In genomic region chr11:126362879-126363655, GRCh38 we compare ENCODE assay signal across 18 cellular contexts. TPM values are rescaled to one million over a fixed set of nuclear protein-coding genes. Genes with fewer than 3 reads are reported as not detected.
DNase-seq lines count a peak whose midpoint lies in the region; ATAC-seq and TF ChIP-seq lines count a peak whose summit lies in the region.
"Had no signal": no experiment of that assay in that cellular context is flagged by ENCODE, and none has a peak within 500 bp of the region (broad histone marks: within the 10 kb centered on the region; RNA-seq: fewer than 3 reads in every experiment).

No MANE protein-coding gene starts in this region.

- peak overlapping the region; percentile 68 for H3K18ac ChIP-seq in neuronal stem cell (ENCODE audit: low read length)

- H3K4me2 ChIP-seq in neuronal stem cell (ENCODE audit: insufficient read depth, low read length, poor library complexity, severe bottlenecking) = no peak overlapping the region
- H3K4me2 ChIP-seq: A549 had no signal

- TF ChIP-seq CTCF in dorsolateral prefrontal cortex (IDR thresholded peaks at IDR 0.05 in 54 of 56, conservative IDR thresholded peaks at IDR 0.05 in 2 of 56; ENCODE audit: low read depth in 1 of 56, partially characterized antibody in 56 of 56) (no peak), upper lobe of right lung (IDR thresholded peaks at IDR 0.05) (no peak)

- H2BK12ac ChIP-seq in neuronal stem cell (ENCODE audit: low read length) = no peak overlapping the region

- peak overlapping the region; percentile 70 for H2BK15ac ChIP-seq in neuronal stem cell (ENCODE audit: low read length)

- no peak overlapping the region for H3K4me3 Mint-ChIP-seq in activated naive CD8-positive, alpha-beta T cell treated with anti-CD3 and anti-CD28 coated beads, Interleukin-2, amount 10 ng/mL, durations not matched to agents 7 days and 5 days
- no peak overlapping the region for H3K4me3 Mint-ChIP-seq in activated naive CD8-positive, alpha-beta T cell treated with anti-CD3 and anti-CD28 coated beads, Interleukin-2, amount 50 U/mL, for 24 hours
- H3K4me3 Mint-ChIP-seq: CD4-positive, CD25-positive, alpha-beta regulatory T cell; IgD-negative memory B cell had no signal

- peak overlapping the region; percentile 77 for H2BK5ac ChIP-seq in neuronal stem cell (ENCODE audit: low read length)

- peak overlapping the region; percentile 31 for H3K14ac ChIP-seq in neuronal stem cell (ENCODE audit: low read length)

- peaks cover 4% of the 10 kb centered on the region for H3K79me1 ChIP-seq in neuronal stem cell (ENCODE audit: low read depth, low read length)

- H3K36me3 Mint-ChIP-seq in activated naive CD8-positive, alpha-beta T cell treated with anti-CD3 and anti-CD28 coated beads, Interleukin-2, amount 10 ng/mL, durations not matched to agents 7 days and 5 days = no peaks in the 10 kb centered on the region
- H3K36me3 Mint-ChIP-seq in activated naive CD8-positive, alpha-beta T cell treated with anti-CD3 and anti-CD28 coated beads, Interleukin-2, amount 50 U/mL, for 24 hours (ENCODE audit: low read depth) = no peaks in the 10 kb centered on the region
- H3K36me3 Mint-ChIP-seq: CD4-positive, CD25-positive, alpha-beta regulatory T cell had no signal

- H3K9me3 ChIP-seq in neuronal stem cell (replicated peaks in 1 of 2; ENCODE audit: control insufficient read depth in 2 of 2, insufficient read depth in 1 of 2, low read depth in 1 of 2, low read length in 2 of 2) (no peaks in the 10 kb centered on the region), upper lobe of right lung (no peaks in the 10 kb centered on the region)
- H3K9me3 ChIP-seq: A549, SJSA1, transverse colon had no signal

- H3K27me3 ChIP-seq in dorsolateral prefrontal cortex = no peaks in the 10 kb centered on the region
- no peaks in the 10 kb centered on the region for H3K27me3 ChIP-seq in neuronal stem cell (ENCODE audit: control insufficient read depth in 3 of 3, insufficient read depth in 3 of 3, low read depth in 1 of 3, low read length in 3 of 3)
- no peaks in the 10 kb centered on the region for H3K27me3 ChIP-seq in upper lobe of right lung
- H3K27me3 ChIP-seq: SJSA1 had no signal

- H3K36me3 ChIP-seq in neuronal stem cell (replicated peaks in 1 of 2; ENCODE audit: control insufficient read depth in 2 of 2, insufficient read depth in 2 of 2, low read length in 2 of 2) (no peaks in the 10 kb centered on the region), upper lobe of right lung (no peaks in the 10 kb centered on the region)
- H3K36me3 ChIP-seq: SJSA1, transverse colon had no signal

- POLR2A ChIA-PET in activated naive CD8-positive, alpha-beta T cell treated with anti-CD3 and anti-CD28 coated beads, Interleukin-2, amount 10 ng/mL, durations not matched to agents 7 days and 5 days (lab: Charles Lee) = no interaction called here

- H2BK120ac ChIP-seq in neuronal stem cell (ENCODE audit: low read depth, low read length) = peak overlapping the region; percentile 28

- H2AFZ ChIP-seq in neuronal stem cell (ENCODE audit: low read length) = no peak overlapping the region

- no peak overlapping the region for H3K27ac Mint-ChIP-seq in activated naive CD8-positive, alpha-beta T cell treated with anti-CD3 and anti-CD28 coated beads, Interleukin-2, amount 10 ng/mL, durations not matched to agents 7 days and 5 days
- H3K27ac Mint-ChIP-seq in activated naive CD8-positive, alpha-beta T cell treated with anti-CD3 and anti-CD28 coated beads, Interleukin-2, amount 50 U/mL, for 24 hours = no peak overlapping the region
- H3K27ac Mint-ChIP-seq: CD4-positive, CD25-positive, alpha-beta regulatory T cell had no signal

- H3K9ac ChIP-seq in neuronal stem cell (ENCODE audit: low read depth, low read length, poor library complexity) = no peak overlapping the region

- H3K27me3 Mint-ChIP-seq in activated naive CD8-positive, alpha-beta T cell treated with anti-CD3 and anti-CD28 coated beads, Interleukin-2, amount 10 ng/mL, durations not matched to agents 7 days and 5 days = no peaks in the 10 kb centered on the region
- no peaks in the 10 kb centered on the region for H3K27me3 Mint-ChIP-seq in activated naive CD8-positive, alpha-beta T cell treated with anti-CD3 and anti-CD28 coated beads, Interleukin-2, amount 50 U/mL, for 24 hours
- H3K27me3 Mint-ChIP-seq: CD4-positive, CD25-positive, alpha-beta regulatory T cell; IgD-negative memory B cell had no signal

- H3K4me1 ChIP-seq in neuronal stem cell (ENCODE audit: control insufficient read depth in 2 of 2, insufficient read depth in 1 of 2, low read depth in 1 of 2, low read length in 2 of 2) = peaks cover 5 to 21% of the 10 kb centered on the region in 2 donors
- peaks cover 18% of the 10 kb centered on the region for H3K4me1 ChIP-seq in upper lobe of right lung

- WGBS in neuronal stem cell (ENCODE audit: extremely low coverage in 2 of 2, insufficient read length in 2 of 2, insufficient replicate concordance in 1 of 2), 2 donors = no CpG with 5 or more reads among the region's 9 CpGs

- H3K9me3 Mint-ChIP-seq in activated naive CD8-positive, alpha-beta T cell treated with anti-CD3 and anti-CD28 coated beads, Interleukin-2, amount 10 ng/mL, durations not matched to agents 7 days and 5 days = no peaks in the 10 kb centered on the region
- H3K9me3 Mint-ChIP-seq in activated naive CD8-positive, alpha-beta T cell treated with anti-CD3 and anti-CD28 coated beads, Interleukin-2, amount 50 U/mL, for 24 hours = no peaks in the 10 kb centered on the region
- H3K9me3 Mint-ChIP-seq: CD4-positive, CD25-positive, alpha-beta regulatory T cell; IgD-negative memory B cell had no signal

- peak overlapping the region; percentile 72 to 98 (median 92) for H3K27ac ChIP-seq in dorsolateral prefrontal cortex
- H3K27ac ChIP-seq in neuronal stem cell (replicated peaks; ENCODE audit: low read length) = no peak overlapping the region
- H3K27ac ChIP-seq in upper lobe of right lung = no peak overlapping the region
- H3K27ac ChIP-seq: A549, SJSA1, transverse colon had no signal

- intact Hi-C loops in dorsolateral prefrontal cortex (cut with DNase I) = no loop called here
- intact Hi-C loops in upper lobe of right lung (cut with DNase I) = no loop called here

- peak; percentile 17 for DNase-seq in activated naive CD8-positive, alpha-beta T cell treated with anti-CD3 and anti-CD28 coated beads, Interleukin-2, amount 10 ng/mL, durations not matched to agents 7 days and 5 days
- DNase-seq in activated naive CD8-positive, alpha-beta T cell treated with anti-CD3 and anti-CD28 coated beads, Interleukin-2, amount 50 U/mL, for 24 hours = no peak
- peak in 4 of 10 donors; percentile 40 to 43 (median 42) for DNase-seq in dorsolateral prefrontal cortex
- DNase-seq in neuronal stem cell (ENCODE audit: low spot score) = no peak
- peak; percentile 45 for DNase-seq in upper lobe of right lung
- no peak for DNase-seq in NCI-H524 (lab: John Stamatoyannopoulos, UW)
- no peak for DNase-seq in kidney glomerular epithelial cell (lab: John Stamatoyannopoulos, UW)
- DNase-seq: CD4-positive, CD25-positive, alpha-beta regulatory T cell; DMS53; NCI-H1930; NCI-H524 treated with DMSO at 0.1 percent for 48 hours; T-helper 9 cell; transverse colon had no signal

- peak overlapping the region; percentile 49 for H3K23ac ChIP-seq in neuronal stem cell (ENCODE audit: low read depth, low read length, poor library complexity)

- H3K4me1 Mint-ChIP-seq in activated naive CD8-positive, alpha-beta T cell treated with anti-CD3 and anti-CD28 coated beads, Interleukin-2, amount 10 ng/mL, durations not matched to agents 7 days and 5 days = peaks cover 5% of the 10 kb centered on the region
- no peaks in the 10 kb centered on the region for H3K4me1 Mint-ChIP-seq in activated naive CD8-positive, alpha-beta T cell treated with anti-CD3 and anti-CD28 coated beads, Interleukin-2, amount 50 U/mL, for 24 hours
- H3K4me1 Mint-ChIP-seq: CD4-positive, CD25-positive, alpha-beta regulatory T cell; IgD-negative memory B cell had no signal

- H3K4ac ChIP-seq in neuronal stem cell (ENCODE audit: low read length) = no peak overlapping the region

- ATAC-seq in activated naive CD8-positive, alpha-beta T cell treated with anti-CD3 and anti-CD28 coated beads, Interleukin-2, amount 10 ng/mL, durations not matched to agents 7 days and 5 days (ENCODE audit: low read depth) = no peak
- no peak for ATAC-seq in activated naive CD8-positive, alpha-beta T cell treated with anti-CD3 and anti-CD28 coated beads, Interleukin-2, amount 50 U/mL, for 24 hours
- ATAC-seq in upper lobe of right lung (no peak), GM21381 (IDR thresholded peaks at IDR 0.05; ENCODE audit: unreplicated experiment) (no peak)
- ATAC-seq: A549, esophagus mucosa had no signal

- H4K91ac ChIP-seq in neuronal stem cell (ENCODE audit: low read depth, low read length, poor library complexity) = no peak overlapping the region

- no peak overlapping the region for H4K8ac ChIP-seq in neuronal stem cell (ENCODE audit: low read depth, low read length)

- peak overlapping the region; percentile 16 for H2AK5ac ChIP-seq in neuronal stem cell (ENCODE audit: low read depth, low read length)

- H3K4me3 ChIP-seq in dorsolateral prefrontal cortex = no peak overlapping the region
- H3K4me3 ChIP-seq in neuronal stem cell (ENCODE audit: low read length in 2 of 2) = no peak overlapping the region
- no peak overlapping the region for H3K4me3 ChIP-seq in upper lobe of right lung
- H3K4me3 ChIP-seq: A549, SJSA1, transverse colon had no signal

RNA-seq across cellular contexts. Expression of gene ST3GAL4, which starts 7.6 kb away (rescaled TPM):
- 1 to 10 TPM; 6.3 to 8.5 TPM for total RNA-seq in activated naive CD8-positive, alpha-beta T cell treated with anti-CD3 and anti-CD28 coated beads, Interleukin-2, amount 10 ng/mL, durations not matched to agents 7 days and 5 days
- total RNA-seq in dorsolateral prefrontal cortex (10 to 100 TPM; 19.8 to 70.4 (median 32.7) TPM), upper lobe of right lung (39.2 TPM)
- polyA plus RNA-seq in neuronal stem cell (2013, experiment 1 of 2) = 12.7 TPM
- 11.2 TPM for polyA plus RNA-seq in neuronal stem cell (2013, experiment 2 of 2)

RNA-seq across cellular contexts. Expression of gene DCPS, which starts 59.2 kb away (rescaled TPM):
- total RNA-seq in activated naive CD8-positive, alpha-beta T cell treated with anti-CD3 and anti-CD28 coated beads, Interleukin-2, amount 10 ng/mL, durations not matched to agents 7 days and 5 days = 10 to 100 TPM; 27.4 to 29.1 TPM
- total RNA-seq in dorsolateral prefrontal cortex (10 to 100 TPM in 85 of 120 experiments, 1 to 10 TPM in 35; 5.5 to 17.5 (median 10.9) TPM), upper lobe of right lung (15.5 TPM)
- 21.3 TPM for polyA plus RNA-seq in neuronal stem cell (2013, experiment 1 of 2)
- 21.8 TPM for polyA plus RNA-seq in neuronal stem cell (2013, experiment 2 of 2)

Comparison
In these comparisons a context has a peak if more than half of its experiments do, and no peak if none do; other contexts are left out.
1. DNase-seq: peak in activated naive CD8-positive, alpha-beta T cell treated with anti-CD3 and anti-CD28 coated beads, Interleukin-2, amount 10 ng/mL, durations not matched to agents 7 days and 5 days (single experiment) and upper lobe of right lung (single experiment); none in activated naive CD8-positive, alpha-beta T cell treated with anti-CD3 and anti-CD28 coated beads, Interleukin-2, amount 50 U/mL, for 24 hours (single experiment), neuronal stem cell (single experiment), NCI-H524 (0 of 2) and kidney glomerular epithelial cell (single experiment).
2. H3K27ac ChIP-seq: peak in dorsolateral prefrontal cortex (59 of 59); none in neuronal stem cell (single experiment) and upper lobe of right lung (single experiment).